In genomic region chr7:93117852-93118530, GRCh38 we compare ENCODE assay signal across 8 cellular contexts. TPM values are rescaled to one million over a fixed set of nuclear protein-coding genes. Genes with fewer than 3 reads are reported as not detected.
A peak's percentile ranks its signal among the peaks of the same experiment; 100 is the strongest.
DNase-seq lines count a peak whose midpoint lies in the region; ATAC-seq lines count a peak whose summit lies in the region.

Gene SAMD9 (minus strand): TSS chr7:93117979. CDS start chr7:93106097, 11,882 bp downstream.

- ATAC-seq in Right ventricle myocardium inferior (peak; percentile 85), HG02943 (IDR thresholded peaks at IDR 0.05; ENCODE audit: low read depth, unreplicated experiment) (peak; percentile 98)

- intact Hi-C loops in Right ventricle myocardium inferior (cut with DNase I): no loop called here
- intact Hi-C loops in cardiac septum (cut with DNase I): no loop called here
- intact Hi-C loops in T-helper 1 cell treated with Interleukin-12 subunit alpha and Interleukin-12 subunit beta and Interleukin-4 antibody, amounts not matched to agents 30 ng/mL and 1 ng/mL, for 36 hours (cut with micrococcal nuclease): loop anchor here (1.0 to 10.0 kb wide), 19 partner anchors 29 to 1539 kb away; partner anchors contain the start of genes ANKIB1, BET1, COL1A2 and CYP51A1

- no peak for DNase-seq in Right ventricle myocardium inferior (ENCODE audit: missing footprints)
- no peak for DNase-seq in cardiac septum (ENCODE audit: low spot score)
- peak; percentile 59 for DNase-seq in NCI-H1694 (lab: John Stamatoyannopoulos, UW)
- peak; percentile 33 for DNase-seq in brain pericyte (ENCODE audit: low read depth, low spot score)
- DNase-seq in kidney tubule cell (ENCODE audit: low spot score): peak; percentile 79
- DNase-seq in stimulated activated CD4-positive, alpha-beta T cell treated with anti-CD3 and anti-CD28 coated beads, TNF-alpha, amount 100 ng/mL, for 1 hour (ENCODE audit: low read depth in 3 of 3, low spot score in 1 of 3): peak in 2 of 3 donors; percentile 11 to 12

RNA-seq across cellular contexts. Expression of gene SAMD9, which starts in this region (rescaled TPM):
- total RNA-seq in Right ventricle myocardium inferior (3.2 TPM), cardiac septum (2.8 TPM)
- total RNA-seq in T-helper 1 cell treated with Interleukin-12 subunit alpha and Interleukin-12 subunit beta and Interleukin-4 antibody, amounts not matched to agents 30 ng/mL and 1 ng/mL, for 36 hours: 59.0 and 59.5 TPM in 2 replicates

Comparison
In these comparisons a context has a peak if more than half of its experiments do, and no peak if none do; other contexts are left out.
1. RNA of gene SAMD9 (total RNA-seq): 59.0 to 59.5 TPM in T-helper 1 cell treated with Interleukin-12 subunit alpha and Interleukin-12 subunit beta and Interleukin-4 antibody, amounts not matched to agents 30 ng/mL and 1 ng/mL, for 36 hours; 3.2 TPM in Right ventricle myocardium inferior (single experiment) and 2.8 TPM in cardiac septum (single experiment); every median in the first group is over 10 times any median in the second.
2. DNase-seq: peak in NCI-H1694 (single experiment), brain pericyte (single experiment), kidney tubule cell (single experiment) and stimulated activated CD4-positive, alpha-beta T cell treated with anti-CD3 and anti-CD28 coated beads, TNF-alpha, amount 100 ng/mL, for 1 hour (2 of 3); none in Right ventricle myocardium inferior (single experiment) and cardiac septum (single experiment).